Comparison of ENCODE assay signal across 1 cellular context in the genomic region with DNA sequence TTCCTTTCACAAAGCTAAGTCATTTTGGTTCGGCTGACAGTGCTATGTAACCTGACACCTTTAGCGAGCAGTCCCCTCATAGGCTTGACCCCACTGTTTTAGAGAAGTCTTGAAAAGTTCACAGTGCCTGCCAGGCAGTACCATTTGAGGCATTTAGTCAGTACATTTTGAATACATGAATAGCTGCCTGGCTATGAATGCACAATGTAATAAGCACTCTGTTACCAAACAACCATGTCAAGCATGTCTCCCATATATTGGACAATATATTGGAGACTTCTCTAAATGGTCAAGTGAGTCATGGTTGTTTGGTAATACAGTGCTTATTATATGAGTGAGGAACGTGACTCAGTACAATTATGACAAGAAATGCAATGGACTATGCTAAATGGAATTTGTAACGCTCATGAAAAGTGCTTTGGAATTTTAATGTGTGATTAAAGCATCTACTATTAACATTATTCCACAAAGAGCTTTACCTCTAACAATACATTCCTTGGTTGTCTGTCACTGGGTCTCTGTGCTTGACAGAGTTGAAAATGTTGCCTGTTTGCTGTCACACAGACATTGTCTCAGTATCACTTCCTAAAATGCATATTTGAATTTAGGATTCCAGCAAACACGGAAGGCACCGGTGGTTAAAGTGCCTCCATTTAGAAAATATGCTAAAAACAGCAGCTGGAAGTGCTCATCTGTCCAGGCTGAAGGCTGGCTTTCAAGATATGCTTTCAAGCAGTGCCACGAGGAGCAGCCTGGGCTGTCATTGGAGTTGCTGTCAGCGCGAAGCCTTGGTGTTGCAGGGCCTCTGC.
TF ChIP-seq lines count a peak whose summit lies in the region.

No MANE protein-coding gene starts in this region.

TF ChIP-seq in GM12878, 131 proteins besides CTCF, POLR2A, EP300 and RAD21 (continued from another document and continues in another):
- TF ChIP-seq NR2C1 (IDR thresholded peaks at IDR 0.05) (no peak), CHD2 (IDR thresholded peaks at IDR 0.05; ENCODE audit: borderline replicate concordance, low read depth, low read length) (no peak), CHD4 (IDR thresholded peaks at IDR 0.05) (no peak), KAT2A (conservative IDR thresholded peaks at IDR 0.05; ENCODE audit: control insufficient read depth, low read depth, low read length) (no peak), CREM (IDR thresholded peaks at IDR 0.05; ENCODE audit: low read depth) (peak; percentile 27; the same call in 1 of the 2 replicates), ZNF24 (IDR thresholded peaks at IDR 0.05) (no peak), BCLAF1 (IDR thresholded peaks at IDR 0.05) (no peak), SRF (IDR thresholded peaks at IDR 0.05; ENCODE audit: low read depth in 2 of 2, low read length in 2 of 2) (no peak), NKRF (conservative IDR thresholded peaks at IDR 0.05) (no peak), BACH1 (IDR thresholded peaks at IDR 0.05; ENCODE audit: borderline replicate concordance) (no peak), BRCA1 (IDR thresholded peaks at IDR 0.05; ENCODE audit: low read depth, low read length) (no peak), KDM1A (IDR thresholded peaks at IDR 0.05; ENCODE audit: borderline replicate concordance) (no peak), HDGF (IDR thresholded peaks at IDR 0.05) (no peak), NRF1 (conservative IDR thresholded peaks at IDR 0.05; ENCODE audit: low read depth, low read length) (no peak), NR2F1 (conservative IDR thresholded peaks at IDR 0.05) (no peak), JUNB (IDR thresholded peaks at IDR 0.05) (peak; percentile 41), NFXL1 (IDR thresholded peaks at IDR 0.05; ENCODE audit: borderline replicate concordance) (no peak), TBL1XR1 (IDR thresholded peaks at IDR 0.05; ENCODE audit: low read depth, low read length) (0 out of 2 replicates have a peak, but pooled peaks have one; percentile 29), ZBTB11 (CRISPR knock-in tag; IDR thresholded peaks at IDR 0.05) (no peak), E2F4 (IDR thresholded peaks at IDR 0.05; ENCODE audit: low read depth, low read length) (no peak), YBX1 (IDR thresholded peaks at IDR 0.05) (no peak), KLF5 (IDR thresholded peaks at IDR 0.05; ENCODE audit: partially characterized antibody) (no peak), IKZF1 (conservative IDR thresholded peaks at IDR 0.05) (no peak), MTA3 (IDR thresholded peaks at IDR 0.05; ENCODE audit: borderline replicate concordance, low read length) (no peak), POU2F2 (IDR thresholded peaks at IDR 0.05; ENCODE audit: borderline replicate concordance, low read depth, low read length) (peak; percentile 80; the same call in 2 of the 3 replicates), SUZ12 (IDR thresholded peaks at IDR 0.05; ENCODE audit: unreplicated experiment) (no peak), ZBTB4 (CRISPR knock-in tag; IDR thresholded peaks at IDR 0.05) (no peak), ETV6 (conservative IDR thresholded peaks at IDR 0.05 in 1 of 2, IDR thresholded peaks at IDR 0.05 in 1 of 2; ENCODE audit: borderline replicate concordance in 1 of 2, low read depth in 1 of 2) (no peak), PKNOX1 (IDR thresholded peaks at IDR 0.05) (no peak), YY1 (IDR thresholded peaks at IDR 0.05; ENCODE audit: low read depth, low read length) (no peak), FOS (IDR thresholded peaks at IDR 0.05; ENCODE audit: borderline replicate concordance, extremely low read depth, insufficient read length) (no peak), RAD51 (IDR thresholded peaks at IDR 0.05) (no peak), PML (IDR thresholded peaks at IDR 0.05; ENCODE audit: low read length) (no peak), GATAD2B (conservative IDR thresholded peaks at IDR 0.05; ENCODE audit: low read depth) (no peak), TCF12 (IDR thresholded peaks at IDR 0.05; ENCODE audit: low read depth, low read length) (peak; percentile 58), TCF3 (IDR thresholded peaks at IDR 0.05; ENCODE audit: borderline replicate concordance, insufficient read depth, low read depth, low read length) (peak; percentile 64; the same call in 1 of the 2 replicates)
- TF ChIP-seq, protein P1, sequence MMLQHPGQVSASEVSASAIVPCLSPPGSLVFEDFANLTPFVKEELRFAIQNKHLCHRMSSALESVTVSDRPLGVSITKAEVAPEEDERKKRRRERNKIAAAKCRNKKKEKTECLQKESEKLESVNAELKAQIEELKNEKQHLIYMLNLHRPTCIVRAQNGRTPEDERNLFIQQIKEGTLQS (IDR thresholded peaks at IDR 0.05; ENCODE audit: borderline replicate concordance, extremely low read depth, low read depth, low read length): no peak
- TF ChIP-seq, protein P2, sequence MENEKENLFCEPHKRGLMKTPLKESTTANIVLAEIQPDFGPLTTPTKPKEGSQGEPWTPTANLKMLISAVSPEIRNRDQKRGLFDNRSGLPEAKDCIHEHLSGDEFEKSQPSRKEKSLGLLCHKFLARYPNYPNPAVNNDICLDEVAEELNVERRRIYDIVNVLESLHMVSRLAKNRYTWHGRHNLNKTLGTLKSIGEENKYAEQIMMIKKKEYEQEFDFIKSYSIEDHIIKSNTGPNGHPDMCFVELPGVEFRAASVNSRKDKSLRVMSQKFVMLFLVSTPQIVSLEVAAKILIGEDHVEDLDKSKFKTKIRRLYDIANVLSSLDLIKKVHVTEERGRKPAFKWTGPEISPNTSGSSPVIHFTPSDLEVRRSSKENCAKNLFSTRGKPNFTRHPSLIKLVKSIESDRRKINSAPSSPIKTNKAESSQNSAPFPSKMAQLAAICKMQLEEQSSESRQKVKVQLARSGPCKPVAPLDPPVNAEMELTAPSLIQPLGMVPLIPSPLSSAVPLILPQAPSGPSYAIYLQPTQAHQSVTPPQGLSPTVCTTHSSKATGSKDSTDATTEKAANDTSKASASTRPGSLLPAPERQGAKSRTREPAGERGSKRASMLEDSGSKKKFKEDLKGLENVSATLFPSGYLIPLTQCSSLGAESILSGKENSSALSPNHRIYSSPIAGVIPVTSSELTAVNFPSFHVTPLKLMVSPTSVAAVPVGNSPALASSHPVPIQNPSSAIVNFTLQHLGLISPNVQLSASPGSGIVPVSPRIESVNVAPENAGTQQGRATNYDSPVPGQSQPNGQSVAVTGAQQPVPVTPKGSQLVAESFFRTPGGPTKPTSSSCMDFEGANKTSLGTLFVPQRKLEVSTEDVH (IDR thresholded peaks at IDR 0.05; ENCODE audit: low read depth, partially characterized antibody): no peak
